ENCODE assay signal across 1 cellular context in genomic region chr1:9529190-9529589, GRCh38.
TF ChIP-seq lines count a peak whose summit lies in the region.

No MANE protein-coding gene starts in this region.

TF ChIP-seq in K562, 482 proteins besides CTCF, POLR2A, EP300 and RAD21 (continues in another document):
- TF ChIP-seq SP1 (CRISPR knock-in tag; IDR thresholded peaks at IDR 0.05) (0 out of 2 replicates have a peak, but pooled peaks have one; percentile 25), ZNF143 (CRISPR knock-in tag; IDR thresholded peaks at IDR 0.05) (no peak), TAF9B (IDR thresholded peaks at IDR 0.05; ENCODE audit: partially characterized antibody) (no peak), SMARCA4 (IDR thresholded peaks at IDR 0.05) (peak; percentile 24; the same call in 1 of the 2 replicates), ZBTB8A (IDR thresholded peaks at IDR 0.05; ENCODE audit: partially characterized antibody) (no peak), POLR2AphosphoS2 (IDR thresholded peaks at IDR 0.05; ENCODE audit: low read length) (no peak), KDM1A (IDR thresholded peaks at IDR 0.05) (no peak), JUND (IDR thresholded peaks at IDR 0.05; ENCODE audit: borderline replicate concordance, low read depth, low read length) (peak; percentile 81), JUND (tag; IDR thresholded peaks at IDR 0.05; ENCODE audit: borderline replicate concordance, low read depth, low read length) (peak; percentile 89), CHD4 (IDR thresholded peaks at IDR 0.05; ENCODE audit: insufficient read depth, insufficient replicate concordance, low read depth, low read length, poor library complexity, severe bottlenecking) (no peak), DLX4 (CRISPR knock-in tag; IDR thresholded peaks at IDR 0.05) (no peak), CREM (IDR thresholded peaks at IDR 0.05; ENCODE audit: low read depth) (peak; percentile 90), RBM17 (IDR thresholded peaks at IDR 0.05; ENCODE audit: borderline replicate concordance, low read depth, low read length) (no peak), SOX6 (IDR thresholded peaks at IDR 0.05) (no peak), MTF1 (CRISPR knock-in tag; IDR thresholded peaks at IDR 0.05; ENCODE audit: borderline replicate concordance) (no peak), KLF16 (IDR thresholded peaks at IDR 0.05) (no peak), HDAC3 (IDR thresholded peaks at IDR 0.05; ENCODE audit: borderline replicate concordance, partially characterized antibody) (no peak), PBX2 (CRISPR knock-in tag; IDR thresholded peaks at IDR 0.05; ENCODE audit: low read depth) (no peak), PBX2 (tag; conservative IDR thresholded peaks at IDR 0.05; ENCODE audit: low read depth) (peak; percentile 37; the same call in 1 of the 2 replicates), CEBPG (CRISPR knock-in tag; IDR thresholded peaks at IDR 0.05) (peak; percentile 31; the same call in 1 of the 2 replicates), CEBPG (tag; conservative IDR thresholded peaks at IDR 0.05 in 1 of 2, IDR thresholded peaks at IDR 0.05 in 1 of 2) (no peak; a peak in 1 of 4 replicates), POLR2G (IDR thresholded peaks at IDR 0.05; ENCODE audit: low read depth, low read length) (no peak), IRF2 (CRISPR knock-in tag; IDR thresholded peaks at IDR 0.05) (no peak), ATF4 (CRISPR knock-in tag; IDR thresholded peaks at IDR 0.05) (no peak), NR4A1 (CRISPR knock-in tag; IDR thresholded peaks at IDR 0.05) (no peak), NR4A1 (tag; IDR thresholded peaks at IDR 0.05) (no peak), TAF1 (IDR thresholded peaks at IDR 0.05; ENCODE audit: control insufficient read depth, extremely low read depth, insufficient read depth, low read length, severe bottlenecking) (no peak), MTA3 (IDR thresholded peaks at IDR 0.05; ENCODE audit: borderline replicate concordance) (peak; percentile 65; the same call in 1 of the 2 replicates), RHOXF2B (CRISPR knock-in tag; conservative IDR thresholded peaks at IDR 0.05) (no peak), ZFP30 (CRISPR knock-in tag; IDR thresholded peaks at IDR 0.05; ENCODE audit: borderline replicate concordance) (no peak), CHCHD3 (CRISPR knock-in tag; IDR thresholded peaks at IDR 0.05) (no peak), SIN3B (IDR thresholded peaks at IDR 0.05; ENCODE audit: low read depth) (no peak), ZNF316 (IDR thresholded peaks at IDR 0.05) (no peak), KLF13 (tag; IDR thresholded peaks at IDR 0.05; ENCODE audit: borderline replicate concordance, low read depth) (peak; percentile 81; the same call in 1 of the 2 replicates), ASH1L (IDR thresholded peaks at IDR 0.05; ENCODE audit: borderline replicate concordance, low read depth, partially characterized antibody) (no peak), SMAD2 (IDR thresholded peaks at IDR 0.05; ENCODE audit: low read depth, low read length) (no peak), ZFPM2 (CRISPR knock-in tag; IDR thresholded peaks at IDR 0.05) (no peak), RCOR1 (IDR thresholded peaks at IDR 0.05; ENCODE audit: borderline replicate concordance in 1 of 2, low read depth in 2 of 2, low read length in 2 of 2) (peak in 1 of 2 experiments; percentile 52; a peak in 1 of 4 replicates), CTBP1 (IDR thresholded peaks at IDR 0.05; ENCODE audit: borderline replicate concordance) (peak; percentile 40; the same call in 1 of the 2 replicates), HDAC1 (IDR thresholded peaks at IDR 0.05) (0 out of 4 replicates have a peak, but pooled peaks of 1 of the 2 experiments have one; percentile 25), BHLHE40 (IDR thresholded peaks at IDR 0.05; ENCODE audit: low read length) (0 out of 2 replicates have a peak, but pooled peaks have one; percentile 9), DMBX1 (CRISPR knock-in tag; IDR thresholded peaks at IDR 0.05; ENCODE audit: borderline replicate concordance) (no peak), PURB (CRISPR knock-in tag; IDR thresholded peaks at IDR 0.05; ENCODE audit: low read depth) (no peak), E2F4 (CRISPR knock-in tag; IDR thresholded peaks at IDR 0.05; ENCODE audit: low read depth) (no peak), SIN3A (IDR thresholded peaks at IDR 0.05; ENCODE audit: borderline replicate concordance in 2 of 2, control insufficient read depth in 1 of 2, low read depth in 2 of 2, low read length in 2 of 2) (peak in 1 of 2 experiments; percentile 64; a peak in 1 of 4 replicates), CHAMP1 (IDR thresholded peaks at IDR 0.05) (no peak), ATF1 (CRISPR knock-in tag; IDR thresholded peaks at IDR 0.05) (no peak), ATF1 (tag; IDR thresholded peaks at IDR 0.05) (peak; percentile 83)
- TF ChIP-seq, protein P1, sequence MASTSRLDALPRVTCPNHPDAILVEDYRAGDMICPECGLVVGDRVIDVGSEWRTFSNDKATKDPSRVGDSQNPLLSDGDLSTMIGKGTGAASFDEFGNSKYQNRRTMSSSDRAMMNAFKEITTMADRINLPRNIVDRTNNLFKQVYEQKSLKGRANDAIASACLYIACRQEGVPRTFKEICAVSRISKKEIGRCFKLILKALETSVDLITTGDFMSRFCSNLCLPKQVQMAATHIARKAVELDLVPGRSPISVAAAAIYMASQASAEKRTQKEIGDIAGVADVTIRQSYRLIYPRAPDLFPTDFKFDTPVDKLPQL (IDR thresholded peaks at IDR 0.05; ENCODE audit: extremely low read depth, insufficient read length) = no peak
- TF ChIP-seq, protein P2, sequence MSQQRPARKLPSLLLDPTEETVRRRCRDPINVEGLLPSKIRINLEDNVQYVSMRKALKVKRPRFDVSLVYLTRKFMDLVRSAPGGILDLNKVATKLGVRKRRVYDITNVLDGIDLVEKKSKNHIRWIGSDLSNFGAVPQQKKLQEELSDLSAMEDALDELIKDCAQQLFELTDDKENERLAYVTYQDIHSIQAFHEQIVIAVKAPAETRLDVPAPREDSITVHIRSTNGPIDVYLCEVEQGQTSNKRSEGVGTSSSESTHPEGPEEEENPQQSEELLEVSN (IDR thresholded peaks at IDR 0.05; ENCODE audit: borderline replicate concordance in 1 of 2, extremely low read depth in 1 of 2, insufficient read depth in 1 of 2, insufficient read length in 1 of 2, low read depth in 1 of 2, low read length in 1 of 2, poor library complexity in 1 of 2, severe bottlenecking in 1 of 2) = no peak
- TF ChIP-seq, protein P3, sequence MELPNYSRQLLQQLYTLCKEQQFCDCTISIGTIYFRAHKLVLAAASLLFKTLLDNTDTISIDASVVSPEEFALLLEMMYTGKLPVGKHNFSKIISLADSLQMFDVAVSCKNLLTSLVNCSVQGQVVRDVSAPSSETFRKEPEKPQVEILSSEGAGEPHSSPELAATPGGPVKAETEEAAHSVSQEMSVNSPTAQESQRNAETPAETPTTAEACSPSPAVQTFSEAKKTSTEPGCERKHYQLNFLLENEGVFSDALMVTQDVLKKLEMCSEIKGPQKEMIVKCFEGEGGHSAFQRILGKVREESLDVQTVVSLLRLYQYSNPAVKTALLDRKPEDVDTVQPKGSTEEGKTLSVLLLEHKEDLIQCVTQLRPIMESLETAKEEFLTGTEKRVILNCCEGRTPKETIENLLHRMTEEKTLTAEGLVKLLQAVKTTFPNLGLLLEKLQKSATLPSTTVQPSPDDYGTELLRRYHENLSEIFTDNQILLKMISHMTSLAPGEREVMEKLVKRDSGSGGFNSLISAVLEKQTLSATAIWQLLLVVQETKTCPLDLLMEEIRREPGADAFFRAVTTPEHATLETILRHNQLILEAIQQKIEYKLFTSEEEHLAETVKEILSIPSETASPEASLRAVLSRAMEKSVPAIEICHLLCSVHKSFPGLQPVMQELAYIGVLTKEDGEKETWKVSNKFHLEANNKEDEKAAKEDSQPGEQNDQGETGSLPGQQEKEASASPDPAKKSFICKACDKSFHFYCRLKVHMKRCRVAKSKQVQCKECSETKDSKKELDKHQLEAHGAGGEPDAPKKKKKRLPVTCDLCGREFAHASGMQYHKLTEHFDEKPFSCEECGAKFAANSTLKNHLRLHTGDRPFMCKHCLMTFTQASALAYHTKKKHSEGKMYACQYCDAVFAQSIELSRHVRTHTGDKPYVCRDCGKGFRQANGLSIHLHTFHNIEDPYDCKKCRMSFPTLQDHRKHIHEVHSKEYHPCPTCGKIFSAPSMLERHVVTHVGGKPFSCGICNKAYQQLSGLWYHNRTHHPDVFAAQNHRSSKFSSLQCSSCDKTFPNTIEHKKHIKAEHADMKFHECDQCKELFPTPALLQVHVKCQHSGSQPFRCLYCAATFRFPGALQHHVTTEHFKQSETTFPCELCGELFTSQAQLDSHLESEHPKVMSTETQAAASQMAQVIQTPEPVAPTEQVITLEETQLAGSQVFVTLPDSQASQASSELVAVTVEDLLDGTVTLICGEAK (IDR thresholded peaks at IDR 0.05) = no peak
- TF ChIP-seq, protein P3 (CRISPR knock-in tag; IDR thresholded peaks at IDR 0.05) = no peak
